In genomic region chr21:42289926-42290325, GRCh38 we compare ENCODE assay signal across 1 cellular context.
TF ChIP-seq lines count a peak whose summit lies in the region.

No MANE protein-coding gene starts in this region.

TF ChIP-seq in HepG2, 621 proteins besides CTCF, POLR2A, EP300 and RAD21 (continued from another document):
- TF ChIP-seq TCF12 (IDR thresholded peaks at IDR 0.05) (no peak), TCF12 (CRISPR knock-in tag; IDR thresholded peaks at IDR 0.05) (no peak)
- TF ChIP-seq, protein P1, sequence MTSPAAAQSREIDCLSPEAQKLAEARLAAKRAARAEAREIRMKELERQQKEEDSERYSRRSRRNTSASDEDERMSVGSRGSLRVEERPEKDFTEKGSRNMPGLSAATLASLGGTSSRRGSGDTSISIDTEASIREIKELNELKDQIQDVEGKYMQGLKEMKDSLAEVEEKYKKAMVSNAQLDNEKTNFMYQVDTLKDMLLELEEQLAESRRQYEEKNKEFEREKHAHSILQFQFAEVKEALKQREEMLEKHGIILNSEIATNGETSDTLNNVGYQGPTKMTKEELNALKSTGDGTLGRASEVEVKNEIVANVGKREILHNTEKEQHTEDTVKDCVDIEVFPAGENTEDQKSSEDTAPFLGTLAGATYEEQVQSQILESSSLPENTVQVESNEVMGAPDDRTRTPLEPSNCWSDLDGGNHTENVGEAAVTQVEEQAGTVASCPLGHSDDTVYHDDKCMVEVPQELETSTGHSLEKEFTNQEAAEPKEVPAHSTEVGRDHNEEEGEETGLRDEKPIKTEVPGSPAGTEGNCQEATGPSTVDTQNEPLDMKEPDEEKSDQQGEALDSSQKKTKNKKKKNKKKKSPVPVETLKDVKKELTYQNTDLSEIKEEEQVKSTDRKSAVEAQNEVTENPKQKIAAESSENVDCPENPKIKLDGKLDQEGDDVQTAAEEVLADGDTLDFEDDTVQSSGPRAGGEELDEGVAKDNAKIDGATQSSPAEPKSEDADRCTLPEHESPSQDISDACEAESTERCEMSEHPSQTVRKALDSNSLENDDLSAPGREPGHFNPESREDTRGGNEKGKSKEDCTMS (CRISPR knock-in tag; conservative IDR thresholded peaks at IDR 0.05), result no peak
- TF ChIP-seq, protein P2, sequence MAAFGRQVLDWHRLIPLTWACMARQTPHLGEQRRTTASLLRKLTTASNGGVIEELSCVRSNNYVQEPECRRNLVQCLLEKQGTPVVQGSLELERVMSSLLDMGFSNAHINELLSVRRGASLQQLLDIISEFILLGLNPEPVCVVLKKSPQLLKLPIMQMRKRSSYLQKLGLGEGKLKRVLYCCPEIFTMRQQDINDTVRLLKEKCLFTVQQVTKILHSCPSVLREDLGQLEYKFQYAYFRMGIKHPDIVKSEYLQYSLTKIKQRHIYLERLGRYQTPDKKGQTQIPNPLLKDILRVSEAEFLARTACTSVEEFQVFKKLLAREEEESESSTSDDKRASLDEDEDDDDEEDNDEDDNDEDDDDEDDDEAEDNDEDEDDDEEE (CRISPR knock-in tag; IDR thresholded peaks at IDR 0.05), result no peak
